Comparison of ENCODE assay signal across 14 cellular contexts in the genomic region with DNA sequence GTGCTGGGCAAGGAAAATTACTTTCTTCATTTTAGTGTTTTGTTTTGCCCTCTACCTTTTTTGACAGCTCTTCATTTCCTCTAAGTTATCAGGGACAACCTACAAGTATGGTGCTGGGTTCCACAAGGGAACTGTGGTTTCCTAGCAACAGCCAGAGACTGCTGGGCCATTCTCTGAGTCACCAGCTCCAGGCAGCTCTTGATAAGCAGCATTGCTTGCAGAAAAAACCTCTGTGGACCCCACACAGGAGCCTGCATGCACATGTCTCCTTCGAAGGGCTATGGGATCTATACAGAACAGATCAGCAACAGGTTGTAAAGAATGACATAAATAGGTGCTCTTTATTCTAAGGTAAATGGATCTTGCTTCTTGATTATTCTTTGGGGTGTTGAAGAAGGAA.
DNase-seq lines count a peak whose midpoint lies in the region; ATAC-seq and TF ChIP-seq lines count a peak whose summit lies in the region.
"Had no signal": no experiment of that assay in that cellular context is flagged by ENCODE, and none has a peak within 500 bp of the region (broad histone marks: within the 10 kb centered on the region; RNA-seq: fewer than 3 reads in every experiment).

No MANE protein-coding gene starts in this region.

- no peak overlapping the region for H2AFZ ChIP-seq in neural cell (ENCODE audit: low read depth, low read length)

- H3K4me3 ChIP-seq in brain microvascular endothelial cell (ENCODE audit: low read depth, low read length) = no peak overlapping the region
- H3K4me3 ChIP-seq in neural cell (ENCODE audit: low read length) = peak overlapping the region; percentile 17
- no peak overlapping the region for H3K4me3 ChIP-seq in lower leg skin (ENCODE audit: low read depth, poor library complexity, severe bottlenecking)
- H3K4me3 ChIP-seq: dorsolateral prefrontal cortex, spleen, thoracic aorta had no signal

- H4K20me1 ChIP-seq in neural cell (ENCODE audit: insufficient read depth) = no peaks in the 10 kb centered on the region

- TF ChIP-seq EP300 in neural cell (conservative IDR thresholded peaks at IDR 0.05; ENCODE audit: poor library complexity, severe bottlenecking) = no peak

- no peaks in the 10 kb centered on the region for H3F3A ChIP-seq in neural cell (ENCODE audit: insufficient read depth, low read length, poor library complexity, severe bottlenecking)

- TF ChIP-seq CTCF in brain microvascular endothelial cell (IDR thresholded peaks at IDR 0.05; ENCODE audit: low read depth, low read length, missing control alignments) = no peak
- no peak for TF ChIP-seq CTCF in neural cell (IDR thresholded peaks at IDR 0.05; ENCODE audit: poor library complexity, severe bottlenecking)
- no peak for TF ChIP-seq CTCF in lower leg skin (IDR thresholded peaks at IDR 0.05)

- H3K36me3 ChIP-seq in brain microvascular endothelial cell (replicated peaks) = no peaks in the 10 kb centered on the region
- no peaks in the 10 kb centered on the region for H3K36me3 ChIP-seq in neural cell (ENCODE audit: insufficient read depth, low read length)
- H3K36me3 ChIP-seq: spleen, thoracic aorta had no signal

- no peak for TF ChIP-seq POLR2A in lower leg skin (IDR thresholded peaks at IDR 0.05)

- H3K27ac ChIP-seq in brain microvascular endothelial cell = no peak overlapping the region
- H3K27ac ChIP-seq in neural cell (ENCODE audit: low read length) = no peak overlapping the region
- H3K27ac ChIP-seq: dorsolateral prefrontal cortex, spleen, thoracic aorta had no signal

- H3K9ac ChIP-seq in neural cell (ENCODE audit: low read length) = no peak overlapping the region

- no peaks in the 10 kb centered on the region for H3K79me2 ChIP-seq in neural cell (replicated peaks; ENCODE audit: insufficient read depth, low read length)

- no peaks in the 10 kb centered on the region for H3K9me2 ChIP-seq in neural cell (ENCODE audit: insufficient read depth, low read length)

- H3K4me2 ChIP-seq in neural cell (ENCODE audit: low read length) = peak overlapping the region; percentile 49

- H3K27me3 ChIP-seq in brain microvascular endothelial cell (replicated peaks) (no peaks in the 10 kb centered on the region), neural cell (ENCODE audit: insufficient read depth, low read depth, low read length) (no peaks in the 10 kb centered on the region)
- H3K27me3 ChIP-seq: dorsolateral prefrontal cortex, spleen had no signal

- 82 to 88% methylated on average over 1 of the region's 1 CpG for WGBS in lower leg skin, 2 donors

- no peak for TF ChIP-seq RAD21 in neural cell (conservative IDR thresholded peaks at IDR 0.05)

- no peak for ATAC-seq in GM18502 (IDR thresholded peaks at IDR 0.05; ENCODE audit: poor library complexity, unreplicated experiment)
- ATAC-seq: activated naive CD4-positive, alpha-beta T cell treated with anti-CD3 and anti-CD28 coated beads, Interleukin-2, amount 50 U/mL, for 72 hours had no signal

- intact Hi-C loops in lower leg skin (cut with DNase I; ENCODE audit: low total_unique reads) = no loop called here

- in situ Hi-C loops in brain microvascular endothelial cell (cut with HindIII; ENCODE audit: low pct_ligation_motif_present, low sequenced_read_pairs) = no loop called here

- H3K9me3 ChIP-seq in neural cell (ENCODE audit: low read length) = no peaks in the 10 kb centered on the region
- H3K9me3 ChIP-seq: thoracic aorta had no signal

- DNase-seq in GDM1 (lab: John Stamatoyannopoulos, UW) = peak; percentile 18
- DNase-seq in M059J (ENCODE audit: low read depth) = peak; percentile 45
- DNase-seq in brain microvascular endothelial cell = peak; percentile 80
- DNase-seq in lower leg skin (ENCODE audit: low spot score in 2 of 2) = no peak
- DNase-seq in cerebellum (ENCODE audit: low spot score) = no peak
- DNase-seq: activated CD8-positive, alpha-beta memory T cell treated with anti-CD3 and anti-CD28 coated beads, Interleukin-2, amount 50 U/mL, for 4 hours; NCI-H69; nephron progenitor cell; spleen had no signal

TF ChIP-seq in neural cell, 6 proteins besides CTCF, POLR2A, EP300 and RAD21:
- TF ChIP-seq MXI1 (conservative IDR thresholded peaks at IDR 0.05; ENCODE audit: poor library complexity, severe bottlenecking) (no peak), POLR2AphosphoS5 (IDR thresholded peaks at IDR 0.05) (no peak), EZH2 (IDR thresholded peaks at IDR 0.05; ENCODE audit: borderline replicate concordance, insufficient read depth, low read length, poor library complexity, severe bottlenecking) (no peak), SMC3 (conservative IDR thresholded peaks at IDR 0.05; ENCODE audit: poor library complexity) (no peak), TAF1 (IDR thresholded peaks at IDR 0.05; ENCODE audit: low read depth) (no peak)
- TF ChIP-seq, protein P1, sequence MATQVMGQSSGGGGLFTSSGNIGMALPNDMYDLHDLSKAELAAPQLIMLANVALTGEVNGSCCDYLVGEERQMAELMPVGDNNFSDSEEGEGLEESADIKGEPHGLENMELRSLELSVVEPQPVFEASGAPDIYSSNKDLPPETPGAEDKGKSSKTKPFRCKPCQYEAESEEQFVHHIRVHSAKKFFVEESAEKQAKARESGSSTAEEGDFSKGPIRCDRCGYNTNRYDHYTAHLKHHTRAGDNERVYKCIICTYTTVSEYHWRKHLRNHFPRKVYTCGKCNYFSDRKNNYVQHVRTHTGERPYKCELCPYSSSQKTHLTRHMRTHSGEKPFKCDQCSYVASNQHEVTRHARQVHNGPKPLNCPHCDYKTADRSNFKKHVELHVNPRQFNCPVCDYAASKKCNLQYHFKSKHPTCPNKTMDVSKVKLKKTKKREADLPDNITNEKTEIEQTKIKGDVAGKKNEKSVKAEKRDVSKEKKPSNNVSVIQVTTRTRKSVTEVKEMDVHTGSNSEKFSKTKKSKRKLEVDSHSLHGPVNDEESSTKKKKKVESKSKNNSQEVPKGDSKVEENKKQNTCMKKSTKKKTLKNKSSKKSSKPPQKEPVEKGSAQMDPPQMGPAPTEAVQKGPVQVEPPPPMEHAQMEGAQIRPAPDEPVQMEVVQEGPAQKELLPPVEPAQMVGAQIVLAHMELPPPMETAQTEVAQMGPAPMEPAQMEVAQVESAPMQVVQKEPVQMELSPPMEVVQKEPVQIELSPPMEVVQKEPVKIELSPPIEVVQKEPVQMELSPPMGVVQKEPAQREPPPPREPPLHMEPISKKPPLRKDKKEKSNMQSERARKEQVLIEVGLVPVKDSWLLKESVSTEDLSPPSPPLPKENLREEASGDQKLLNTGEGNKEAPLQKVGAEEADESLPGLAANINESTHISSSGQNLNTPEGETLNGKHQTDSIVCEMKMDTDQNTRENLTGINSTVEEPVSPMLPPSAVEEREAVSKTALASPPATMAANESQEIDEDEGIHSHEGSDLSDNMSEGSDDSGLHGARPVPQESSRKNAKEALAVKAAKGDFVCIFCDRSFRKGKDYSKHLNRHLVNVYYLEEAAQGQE (IDR thresholded peaks at IDR 0.05; ENCODE audit: borderline replicate concordance) = no peak

Comparison
In these comparisons a context has a peak if more than half of its experiments do, and no peak if none do; other contexts are left out.
1. DNase-seq: peak in GDM1 (single experiment), M059J (single experiment) and brain microvascular endothelial cell (single experiment); none in lower leg skin (0 of 2) and cerebellum (single experiment).